ENCODE assay signal across 8 cellular contexts in the genomic region with DNA sequence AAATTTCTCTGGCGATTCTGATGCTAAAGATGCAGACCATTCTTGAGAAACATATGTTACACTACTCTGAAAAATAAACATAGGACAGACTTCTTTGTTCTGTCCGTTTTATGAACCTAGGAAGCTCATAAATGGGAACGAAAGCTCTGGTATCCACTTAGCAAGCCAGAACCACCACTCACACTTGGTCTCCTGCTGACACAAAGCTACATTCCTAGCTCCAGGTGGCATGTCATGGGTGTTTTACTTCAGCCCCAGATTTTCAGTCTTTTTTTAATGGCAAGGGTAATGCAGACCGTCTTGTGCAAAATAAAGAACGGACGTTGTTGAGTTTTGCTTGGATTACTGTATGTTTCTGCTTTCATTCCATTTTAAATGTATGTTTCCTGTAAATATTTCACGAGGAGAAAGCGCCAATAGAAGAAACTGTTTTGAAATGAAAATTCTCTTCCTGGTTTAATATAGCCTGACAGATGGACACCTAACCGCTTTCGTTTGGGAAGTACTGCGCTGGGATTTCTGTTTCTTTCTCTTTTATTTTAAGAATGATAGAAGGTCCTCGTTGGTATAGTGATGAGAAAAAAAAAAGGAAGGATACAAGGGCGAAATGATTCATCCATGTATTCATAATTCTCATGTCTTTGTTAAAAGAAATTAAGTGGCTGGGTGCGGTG. TPM values are rescaled to one million over a fixed set of nuclear protein-coding genes. Genes with fewer than 3 reads are reported as not detected.
DNase-seq lines count a peak whose midpoint lies in the region; ATAC-seq and TF ChIP-seq lines count a peak whose summit lies in the region.

No MANE protein-coding gene starts in this region.

- DNase-seq in cardiac muscle cell (ENCODE audit: low read depth in 1 of 2, low spot score in 1 of 2) (peak; percentile 46 to 55), cardiac septum (ENCODE audit: low spot score) (no peak), NCI-H2171 (lab: John Stamatoyannopoulos, UW) (peak; percentile 40), adrenal gland (no peak), SKM-1 treated with dmso at 0.1 percent for 144 hours (lab: John Stamatoyannopoulos, UW; ENCODE audit: unreplicated experiment) (no peak)

- H3K9ac ChIP-seq in iPS-15b (ENCODE audit: low read depth, low read length): peak overlapping the region; percentile 68
- peak overlapping the region; percentile 97 for H3K9ac ChIP-seq in skeletal muscle satellite cell (ENCODE audit: low read depth, low read length)

- H3K4me3 ChIP-seq in cardiac muscle cell (peak overlapping the region; percentile 73), adrenal gland (peak overlapping the region in 2 of 4 donors; percentile 49 to 80), iPS-15b (ENCODE audit: low read depth, low read length) (peak overlapping the region; percentile 99), skeletal muscle satellite cell (ENCODE audit: low read length) (peak overlapping the region; percentile 99)

- peaks cover 6% of the 10 kb centered on the region for H3K4me1 ChIP-seq in cardiac muscle cell (ENCODE audit: low read depth)
- H3K4me1 ChIP-seq in adrenal gland (replicated peaks in 1 of 2): peaks cover 0 to 12% of the 10 kb centered on the region in 2 donors
- H3K4me1 ChIP-seq in iPS-15b (ENCODE audit: control insufficient read depth, insufficient read depth, low read length): peaks cover 3% of the 10 kb centered on the region
- peaks cover 29% of the 10 kb centered on the region for H3K4me1 ChIP-seq in skeletal muscle satellite cell (ENCODE audit: control insufficient read depth, insufficient read depth, low read length)

- H3K36me3 ChIP-seq in cardiac muscle cell (no peaks in the 10 kb centered on the region), adrenal gland (replicated peaks in 1 of 2) (no peaks in the 10 kb centered on the region), iPS-15b (ENCODE audit: control insufficient read depth, insufficient read depth, low read length) (no peaks in the 10 kb centered on the region), skeletal muscle satellite cell (ENCODE audit: insufficient read depth, low read length) (no peaks in the 10 kb centered on the region)

- H3K9me3 ChIP-seq in cardiac muscle cell (ENCODE audit: low read depth) (no peaks in the 10 kb centered on the region), adrenal gland (replicated peaks in 1 of 3) (no peaks in the 10 kb centered on the region), iPS-15b (ENCODE audit: control insufficient read depth, insufficient read depth, low read length) (no peaks in the 10 kb centered on the region), skeletal muscle satellite cell (replicated peaks; ENCODE audit: low read length) (no peaks in the 10 kb centered on the region)

- peak in 1 of 2 donors; percentile 18 for TF ChIP-seq POLR2A in adrenal gland (IDR thresholded peaks at IDR 0.05)

- peak overlapping the region; percentile 88 for H3K4me2 ChIP-seq in skeletal muscle satellite cell (ENCODE audit: low read length)

- H3K27me3 ChIP-seq in cardiac muscle cell: no peaks in the 10 kb centered on the region
- no peaks in the 10 kb centered on the region for H3K27me3 ChIP-seq in adrenal gland
- H3K27me3 ChIP-seq in iPS-15b (ENCODE audit: control insufficient read depth, insufficient read depth, low read length): no peaks in the 10 kb centered on the region
- H3K27me3 ChIP-seq in skeletal muscle satellite cell (ENCODE audit: control insufficient read depth, insufficient read depth, low read length): no peaks in the 10 kb centered on the region

- intact Hi-C loops in cardiac septum (cut with DNase I) (loop anchor here (5.0 kb wide), 3 partner anchors 32 to 488 kb away; partner anchors contain the start of genes C12orf43, DYNLL1 and POP5), adrenal gland (cut with DNase I) (no loop called here)

- TF ChIP-seq CTCF in cardiac muscle cell (IDR thresholded peaks at IDR 0.05; ENCODE audit: low read depth, low read length) (no peak), adrenal gland (IDR thresholded peaks at IDR 0.05) (no peak)

- no peak for ATAC-seq in HG03039 (IDR thresholded peaks at IDR 0.05; ENCODE audit: unreplicated experiment)

- H3K27ac ChIP-seq in cardiac muscle cell (peak overlapping the region; percentile 93), adrenal gland (peak overlapping the region; percentile 79 to 96 (median 96))

- 21 to 38% (median 32%) methylated on average over 14 of the region's 14 CpGs for WGBS in adrenal gland, 4 donors

RNA-seq across cellular contexts. Expression of gene COQ5, which starts 0.8 kb away (rescaled TPM):
- total RNA-seq in cardiac muscle cell (61.8 and 67.2 TPM in 2 replicates), cardiac septum (31.8 TPM), adrenal gland (10 to 100 TPM; 24.9 to 54.0 (median 34.7) TPM)
- polyA plus RNA-seq in cardiac muscle cell (99.3 and 112 TPM in 2 replicates), adrenal gland (10 to 100 TPM; 31.9 to 46.6 (median 34.2) TPM)
- total RNA-seq in skeletal muscle satellite cell (2012; rRNA removed): 17.7 and 21.3 TPM in 2 replicates

RNA-seq across cellular contexts. Expression of gene RNF10, which starts 4.4 kb away (rescaled TPM):
- total RNA-seq in cardiac muscle cell (107 and 122 TPM in 2 replicates), cardiac septum (249 TPM), adrenal gland (100 to 1,000 TPM; 113 to 366 (median 257) TPM)
- polyA plus RNA-seq in cardiac muscle cell (210 and 227 TPM in 2 replicates), adrenal gland (100 to 1,000 TPM; 194 to 741 (median 572) TPM)
- total RNA-seq in skeletal muscle satellite cell (2012; rRNA removed): 97.2 and 108 TPM in 2 replicates

RNA-seq across cellular contexts. Expression of gene DYNLL1, which starts 33.9 kb away (rescaled TPM):
- total RNA-seq in cardiac muscle cell (186 and 248 TPM in 2 replicates), cardiac septum (243 TPM), adrenal gland (100 to 1,000 TPM; 168 to 463 (median 296) TPM)
- polyA plus RNA-seq in cardiac muscle cell (534 and 546 TPM in 2 replicates), adrenal gland (100 to 1,000 TPM; 301 to 378 (median 335) TPM)
- 281 and 386 TPM in 2 replicates for total RNA-seq in skeletal muscle satellite cell (2012; rRNA removed)

RNA-seq across cellular contexts. Expression of gene POP5, which starts 51.4 kb away (rescaled TPM):
- total RNA-seq in cardiac muscle cell (27.9 and 32.8 TPM in 2 replicates), cardiac septum (36.5 TPM), adrenal gland (10 to 100 TPM; 31.4 to 92.4 (median 62.4) TPM)
- polyA plus RNA-seq in cardiac muscle cell (59.2 and 75.3 TPM in 2 replicates), adrenal gland (100 to 1,000 TPM in 2 of 3 donors, 10 to 100 TPM in 1; 69.0 to 158 (median 116) TPM)
- total RNA-seq in skeletal muscle satellite cell (2012; rRNA removed): 45.1 and 50.9 TPM in 2 replicates

Comparison
In these comparisons a context has a peak if more than half of its experiments do, and no peak if none do; other contexts are left out.
1. DNase-seq: peak in cardiac muscle cell (2 of 2) and NCI-H2171 (single experiment); none in cardiac septum (single experiment), adrenal gland (0 of 7) and SKM-1 treated with dmso at 0.1 percent for 144 hours (single experiment).